ENCODE assay signal across 18 cellular contexts in genomic region chr21:14977814-14978213, GRCh38.
DNase-seq lines count a peak whose midpoint lies in the region; ATAC-seq and TF ChIP-seq lines count a peak whose summit lies in the region.
"Had no signal": no experiment of that assay in that cellular context is flagged by ENCODE, and none has a peak within 500 bp of the region (broad histone marks: within the 10 kb centered on the region; RNA-seq: fewer than 3 reads in every experiment).

No MANE protein-coding gene starts in this region.

- no peak for TF ChIP-seq CTCF in nephron (IDR thresholded peaks at IDR 0.05; ENCODE audit: unreplicated experiment in 3 of 3)

- H3K27me3 Mint-ChIP-seq in nephron (ENCODE audit: low read depth) = no peaks in the 10 kb centered on the region
- H3K27me3 Mint-ChIP-seq: activated naive CD8-positive, alpha-beta T cell; CD4-positive, CD25-positive, alpha-beta regulatory T cell; IgD-negative memory B cell; naive B cell had no signal

- peak overlapping the region in 2 of 3 experiments; percentile 48 to 67 for H3K27ac Mint-ChIP-seq in nephron
- H3K27ac Mint-ChIP-seq: activated naive CD8-positive, alpha-beta T cell; CD4-positive, CD25-positive, alpha-beta regulatory T cell; naive B cell had no signal

- TF ChIP-seq EP300 in Ishikawa (IDR thresholded peaks at IDR 0.05; ENCODE audit: borderline replicate concordance) = no peak

- peaks cover 47% of the 10 kb centered on the region for H3K36me3 Mint-ChIP-seq in nephron (ENCODE audit: low read depth)
- H3K36me3 Mint-ChIP-seq: CD4-positive, CD25-positive, alpha-beta regulatory T cell had no signal

- H3K9me3 Mint-ChIP-seq in nephron = no peaks in the 10 kb centered on the region
- H3K9me3 Mint-ChIP-seq: CD4-positive, CD25-positive, alpha-beta regulatory T cell; IgD-negative memory B cell had no signal

- no peak for ATAC-seq in HG02885 (IDR thresholded peaks at IDR 0.05; ENCODE audit: poor library complexity, unreplicated experiment)
- no peak for ATAC-seq in GM19023 (IDR thresholded peaks at IDR 0.05; ENCODE audit: unreplicated experiment)
- ATAC-seq: esophagus mucosa, GM12878 had no signal

- DNase-seq in NCI-H2107 (lab: John Stamatoyannopoulos, UW) (peak; percentile 70), NCI-H82 treated with DMSO at 0.1 percent for 48 hours (lab: John Stamatoyannopoulos, UW; ENCODE audit: unreplicated experiment) (peak; percentile 31), mucosa of gallbladder (ENCODE audit: low spot score) (no peak)
- DNase-seq: CD4-positive, CD25-positive, alpha-beta regulatory T cell; cerebellar nuclear complex; DMS79; effector CD8-positive, alpha-beta T cell; MG63; naive B cell; NCI-H2171 treated with DMSO at 0.1 percent for 48 hours had no signal

- no peak overlapping the region for H3K4me3 Mint-ChIP-seq in nephron
- H3K4me3 Mint-ChIP-seq: activated naive CD8-positive, alpha-beta T cell; CD4-positive, CD25-positive, alpha-beta regulatory T cell; IgD-negative memory B cell; naive B cell had no signal

- H3K4me1 Mint-ChIP-seq in nephron = peaks cover 25% of the 10 kb centered on the region

- no peak for TF ChIP-seq RAD21 in Ishikawa (IDR thresholded peaks at IDR 0.05; ENCODE audit: low read depth)

TF ChIP-seq in Ishikawa, 13 proteins besides CTCF, POLR2A, EP300 and RAD21:
- TF ChIP-seq ZBTB7A (IDR thresholded peaks at IDR 0.05; ENCODE audit: low read depth) (no peak), NFIC (IDR thresholded peaks at IDR 0.05) (peak; percentile 47; the same call in 1 of the 2 replicates)
TF ChIP-seq in Ishikawa: peak in this region for 1.
